In genomic region chr5:10673407-10673806, GRCh38 we compare ENCODE assay signal across 17 cellular contexts.
A peak's percentile ranks its signal among the peaks of the same experiment; 100 is the strongest.
DNase-seq lines count a peak whose midpoint lies in the region; ATAC-seq, FAIRE-seq and TF ChIP-seq lines count a peak whose summit lies in the region.
"Had no signal": no experiment of that assay in that cellular context is flagged by ENCODE, and none has a peak within 500 bp of the region (broad histone marks: within the 10 kb centered on the region; RNA-seq: fewer than 3 reads in every experiment).

No MANE protein-coding gene starts in this region.

- POLR2A ChIA-PET in HepG2 (lab: Yijun Ruan, JAX) = no interaction called here
- POLR2A ChIA-PET in H1 (lab: Charles Lee; ENCODE audit: partially characterized antibody) = interaction anchor here (1.5 kb wide), 1 partner anchor 10 kb away, joined by 3 read pairs; no protein-coding TSS in a partner anchor

- no peak overlapping the region for H3K9ac ChIP-seq in HepG2 (ENCODE audit: insufficient read depth, low read depth, low read length)
- H3K9ac ChIP-seq in H1 (replicated peaks in 1 of 4; ENCODE audit: extremely low read depth in 1 of 4, low read depth in 3 of 4, low read length in 3 of 4) = no peak overlapping the region
- no peak overlapping the region for H3K9ac ChIP-seq in neural progenitor cell
- H3K9ac ChIP-seq: BLaER1 had no signal

- DNase-seq in HepG2 (ENCODE audit: low spot score) (no peak), right lobe of liver (no peak), H1 (ENCODE audit: low read depth in 1 of 2, low spot score in 2 of 2) (no peak), neural progenitor cell (ENCODE audit: low spot score) (no peak), NCI-H345 treated with DMSO at 0.1 percent for 48 hours (lab: John Stamatoyannopoulos, UW; ENCODE audit: unreplicated experiment) (no peak), dedifferentiated amniotic fluid mesenchymal stem cell (ENCODE audit: extremely low spot score) (no peak)
- DNase-seq in activated CD4-positive, alpha-beta T cell treated with anti-CD3 and anti-CD28 coated beads, Interleukin-2, amount 10 ng/mL, durations not matched to agents 24 days and 14 days = no peak
- DNase-seq: 8988T; AML-193; CD4-positive, CD25-positive, alpha-beta regulatory T cell; DMS53; GOT3; HCEC 1CT; HFFc6 had no signal

- H2AFZ ChIP-seq in HepG2 (ENCODE audit: low read length) (no peak overlapping the region), H1 (ENCODE audit: low read length) (no peak overlapping the region), neural progenitor cell (replicated peaks) (no peak overlapping the region)

- no peak overlapping the region for H3K14ac ChIP-seq in H1 (ENCODE audit: insufficient read length)

- CTCF ChIA-PET in HepG2 (lab: Yijun Ruan, JAX; ENCODE audit: low intra/inter-chr PET ratio, low total read pairs) = no interaction called here
- CTCF ChIA-PET in H1 (lab: Charles Lee; ENCODE audit: partially characterized antibody) = interaction anchor here (0.7 to 3.6 kb wide), 5 partner anchors 11 to 46 kb away, joined by 3 to 22 read pairs (median 7); no protein-coding TSS in a partner anchor

- H3K23me2 ChIP-seq in H1 (ENCODE audit: low read depth, low read length) = peaks cover 6% of the 10 kb centered on the region; the same call in 1 of the 2 replicates

- no peak overlapping the region for H3K4me3 Mint-ChIP-seq in neural progenitor cell
- no peak overlapping the region for H3K4me3 Mint-ChIP-seq in stimulated activated memory B cell treated with anti-CD40 and anti-IgM and Interleukin-4, amounts not matched to agents 10 μg/mL and 1 μg/mL and 100 μg/mL, for 72 hours
- no peak overlapping the region for H3K4me3 Mint-ChIP-seq in activated CD4-positive, alpha-beta T cell treated with anti-CD3 and anti-CD28 coated beads, Interleukin-2, amount 10 ng/mL, durations not matched to agents 24 days and 14 days
- H3K4me3 Mint-ChIP-seq: CD4-positive, CD25-positive, alpha-beta regulatory T cell; HFFc6 had no signal

- no TSS peak for BruUV-seq in HepG2 (replicated peaks; lab: Mats Ljungman, UMichigan)

- FAIRE-seq in HepG2 (lab: Jason Lieb, UNC) = no peak
- no peak for FAIRE-seq in H1 (lab: Jason Lieb, UNC)
- FAIRE-seq: GM18507 had no signal

- no peak overlapping the region for H3K4ac ChIP-seq in H1 (replicated peaks; ENCODE audit: insufficient read length, low read depth, low read length)

- H3K18ac ChIP-seq in H1 (ENCODE audit: extremely low read depth, low read length) = no peak overlapping the region

- H3K79me2 ChIP-seq in HepG2 (ENCODE audit: insufficient read depth, low read length) (no peaks in the 10 kb centered on the region), H1 (ENCODE audit: control insufficient read depth in 1 of 2, insufficient read depth in 2 of 2, low read length in 2 of 2) (no peaks in the 10 kb centered on the region), neural progenitor cell (ENCODE audit: low read depth) (no peaks in the 10 kb centered on the region)

- H3K23ac ChIP-seq in H1 (ENCODE audit: insufficient read length) = no peak overlapping the region

- TF ChIP-seq RAD21 in HepG2 (CRISPR knock-in tag; IDR thresholded peaks at IDR 0.05) (no peak), H1 (IDR thresholded peaks at IDR 0.05 in 1 of 2, conservative IDR thresholded peaks at IDR 0.05 in 1 of 2; ENCODE audit: low read depth in 2 of 2, low read length in 2 of 2) (no peak)

- no peak overlapping the region for H4K5ac ChIP-seq in H1 (ENCODE audit: insufficient read length, low read depth, low read length)

- H3K4me3 ChIP-seq in HepG2 (replicated peaks in 1 of 3; ENCODE audit: insufficient read depth in 1 of 3, low read depth in 2 of 3, low read length in 3 of 3) (no peak overlapping the region), right lobe of liver (no peak overlapping the region), H1 (ENCODE audit: extremely low read depth in 1 of 4, insufficient read depth in 2 of 4, low read depth in 3 of 4, low read length in 4 of 4) (no peak overlapping the region), neural progenitor cell (no peak overlapping the region)
- H3K4me3 ChIP-seq: BLaER1 had no signal

- H4K20me1 ChIP-seq in HepG2 (ENCODE audit: insufficient read depth, low read length) (no peaks in the 10 kb centered on the region), H1 (replicated peaks in 1 of 2; ENCODE audit: control insufficient read depth in 1 of 2, insufficient read depth in 2 of 2, low read length in 2 of 2) (peaks cover 0 to 5% of the 10 kb centered on the region in 2 experiments), neural progenitor cell (ENCODE audit: low read depth) (no peaks in the 10 kb centered on the region)
- H4K20me1 ChIP-seq: BLaER1 had no signal

- no peak overlapping the region for H3K56ac ChIP-seq in H1 (replicated peaks; ENCODE audit: insufficient read length, low read depth, low read length)

- in situ Hi-C loops in HepG2 (cut with HindIII; ENCODE audit: extremely low pct_ligation_motif_present, low pct_unique_long_range_greater_than_20kb) = no loop called here

- no peak for TF ChIP-seq EP300 in HepG2 (IDR thresholded peaks at IDR 0.05; ENCODE audit: low read depth in 2 of 2, low read length in 2 of 2)
- no peak for TF ChIP-seq EP300 in HepG2 (CRISPR knock-in tag; IDR thresholded peaks at IDR 0.05; ENCODE audit: borderline replicate concordance)
- no peak for TF ChIP-seq EP300 in H1 (IDR thresholded peaks at IDR 0.05; ENCODE audit: borderline replicate concordance in 1 of 2, low read depth in 2 of 2, low read length in 2 of 2)

- no peak overlapping the region for H2BK20ac ChIP-seq in H1 (ENCODE audit: low read length)

- H2BK120ac ChIP-seq in H1 (replicated peaks; ENCODE audit: low read depth, low read length) = no peak overlapping the region

- H4K8ac ChIP-seq in H1 (ENCODE audit: extremely low read depth, insufficient read depth, low read length) = no peak overlapping the region

- TF ChIP-seq POLR2A in HepG2 (IDR thresholded peaks at IDR 0.05; ENCODE audit: insufficient read depth in 1 of 2, low read depth in 2 of 2, low read length in 2 of 2) (no peak), right lobe of liver (IDR thresholded peaks at IDR 0.05) (no peak), H1 (IDR thresholded peaks at IDR 0.05; ENCODE audit: control extremely low read depth in 1 of 2, low read depth in 2 of 2, low read length in 2 of 2) (no peak)

- H2BK15ac ChIP-seq in H1 (ENCODE audit: low read length) = 0 out of 2 replicates have a peak overlapping the region, but pooled peaks have one; percentile 40

- H3K27me3 ChIP-seq in HepG2 (ENCODE audit: control insufficient read depth in 1 of 2, insufficient read depth in 2 of 2, low read length in 2 of 2) = no peaks in the 10 kb centered on the region
- no peaks in the 10 kb centered on the region for H3K27me3 ChIP-seq in right lobe of liver
- H3K27me3 ChIP-seq in H1 (replicated peaks in 1 of 4; ENCODE audit: control insufficient read depth in 3 of 4, extremely low read depth in 1 of 4, insufficient read depth in 3 of 4, low read length in 3 of 4) = no peaks in the 10 kb centered on the region
- no peaks in the 10 kb centered on the region for H3K27me3 ChIP-seq in neural progenitor cell
- H3K27me3 ChIP-seq: BLaER1 had no signal

- peaks cover 2 to 3% of the 10 kb centered on the region in 2 experiments; a peak in 3 of 5 replicates for H3K36me3 ChIP-seq in HepG2 (replicated peaks in 1 of 2; ENCODE audit: control insufficient read depth in 1 of 2, insufficient read depth in 2 of 2, low read length in 2 of 2)
- peaks cover 0 to under 1% (median 0%) of the 10 kb centered on the region in 4 donors for H3K36me3 ChIP-seq in right lobe of liver
- 0 out of 8 replicates have a peak, but pooled peaks cover 0 to 4% (median 0%) of the 10 kb centered on the region in 4 experiments for H3K36me3 ChIP-seq in H1 (ENCODE audit: control insufficient read depth in 2 of 4, insufficient read depth in 4 of 4, low read length in 3 of 4)
- no peaks in the 10 kb centered on the region for H3K36me3 ChIP-seq in neural progenitor cell

- peak; percentile 12 for ATAC-seq in HepG2
- no peak for ATAC-seq in right lobe of liver
- ATAC-seq in stimulated activated memory B cell treated with anti-CD40 and anti-IgM and Interleukin-4, amounts not matched to agents 10 μg/mL and 1 μg/mL and 100 μg/mL, for 72 hours = no peak

- H3K27me3 Mint-ChIP-seq in neural progenitor cell (ENCODE audit: insufficient read depth, low read depth) = peaks cover 2% of the 10 kb centered on the region
- H3K27me3 Mint-ChIP-seq in stimulated activated memory B cell treated with anti-CD40 and anti-IgM and Interleukin-4, amounts not matched to agents 10 μg/mL and 1 μg/mL and 100 μg/mL, for 72 hours = no peaks in the 10 kb centered on the region
- H3K27me3 Mint-ChIP-seq in activated CD4-positive, alpha-beta T cell treated with anti-CD3 and anti-CD28 coated beads, Interleukin-2, amount 10 ng/mL, durations not matched to agents 24 days and 14 days = no peaks in the 10 kb centered on the region
- H3K27me3 Mint-ChIP-seq: CD4-positive, CD25-positive, alpha-beta regulatory T cell had no signal

- H3K9me3 ChIP-seq in HepG2 (ENCODE audit: low read length) (no peaks in the 10 kb centered on the region), right lobe of liver (no peaks in the 10 kb centered on the region), H1 (ENCODE audit: insufficient read depth in 2 of 2, low read depth in 1 of 2, low read length in 1 of 2) (no peaks in the 10 kb centered on the region), neural progenitor cell (ENCODE audit: low read depth) (no peaks in the 10 kb centered on the region)
- H3K9me3 ChIP-seq: BLaER1 had no signal

- no peak overlapping the region for H2AK5ac ChIP-seq in H1 (ENCODE audit: low read depth, low read length)

- no peak for TF ChIP-seq CTCF in HepG2 (CRISPR knock-in tag; IDR thresholded peaks at IDR 0.05)
- no peak for TF ChIP-seq CTCF in right lobe of liver (IDR thresholded peaks at IDR 0.05)
- TF ChIP-seq CTCF in H1 (IDR thresholded peaks at IDR 0.05; ENCODE audit: control extremely low read depth in 1 of 3, insufficient read depth in 1 of 3, low read depth in 1 of 3, low read length in 3 of 3) = no peak
- TF ChIP-seq CTCF in neural progenitor cell (IDR thresholded peaks at IDR 0.05) = no peak

- H3K4me2 ChIP-seq in HepG2 (ENCODE audit: low read depth, low read length) (no peak overlapping the region), H1 (ENCODE audit: insufficient read depth in 1 of 2, low read depth in 2 of 2, low read length in 2 of 2) (no peak overlapping the region), neural progenitor cell (no peak overlapping the region)
- H3K4me2 ChIP-seq: BLaER1 had no signal

- H3K4me1 ChIP-seq in HepG2 (ENCODE audit: insufficient read depth, low read length) = peaks cover 14% of the 10 kb centered on the region
- H3K4me1 ChIP-seq in right lobe of liver = peaks cover 0 to 9% (median 4%) of the 10 kb centered on the region in 4 donors
- no peaks in the 10 kb centered on the region for H3K4me1 ChIP-seq in H1 (replicated peaks in 1 of 4; ENCODE audit: control insufficient read depth in 3 of 4, insufficient read depth in 4 of 4, low read length in 3 of 4)
- H3K4me1 ChIP-seq in neural progenitor cell = no peaks in the 10 kb centered on the region
- H3K4me1 ChIP-seq: BLaER1 had no signal

- H3F3A ChIP-seq in neural progenitor cell (ENCODE audit: low read depth) = no peaks in the 10 kb centered on the region

- peaks cover 19% of the 10 kb centered on the region for H3K36me3 Mint-ChIP-seq in neural progenitor cell
- peaks cover 18% of the 10 kb centered on the region for H3K36me3 Mint-ChIP-seq in stimulated activated memory B cell treated with anti-CD40 and anti-IgM and Interleukin-4, amounts not matched to agents 10 μg/mL and 1 μg/mL and 100 μg/mL, for 72 hours
- H3K36me3 Mint-ChIP-seq in activated CD4-positive, alpha-beta T cell treated with anti-CD3 and anti-CD28 coated beads, Interleukin-2, amount 10 ng/mL, durations not matched to agents 24 days and 14 days (ENCODE audit: low read depth) = peaks cover 14% of the 10 kb centered on the region

- intact Hi-C loops in HepG2 (cut with micrococcal nuclease; ENCODE audit: unreplicated experiment) (no loop called here), right lobe of liver (cut with DNase I) (no loop called here)
- intact Hi-C loops in activated CD4-positive, alpha-beta T cell treated with anti-CD3 and anti-CD28 coated beads, Interleukin-2, amount 10 ng/mL, durations not matched to agents 24 days and 14 days (cut with micrococcal nuclease) = no loop called here

- H2BK5ac ChIP-seq in H1 (ENCODE audit: low read depth, low read length) = no peak overlapping the region

- no peak overlapping the region for H2BK12ac ChIP-seq in H1 (ENCODE audit: low read depth, low read length)

- peak overlapping the region; percentile 31 for H4K91ac ChIP-seq in H1 (replicated peaks; ENCODE audit: insufficient read length, low read length)

- WGBS in HepG2 (ENCODE audit: low lambda C conversion rate) = 60% methylated on average over 7 of the region's 9 CpGs
- 75% methylated on average over 5 of the region's 9 CpGs for WGBS in right lobe of liver (ENCODE audit: insufficient coverage, low coverage, low lambda C conversion rate, missing lambda C conversion rate)
- WGBS in H1 (ENCODE audit: extremely low coverage in 1 of 2, insufficient coverage in 1 of 2, insufficient read length in 1 of 2, insufficient replicate concordance in 2 of 2, low coverage in 1 of 2, low lambda C conversion rate in 2 of 2, missing lambda C conversion rate in 1 of 2), 2 experiments = 85% methylated on average over 9 of the region's 9 CpGs; no CpG with 5 or more reads in 1 of the 2 experiments

- H3K27ac ChIP-seq in HepG2 (ENCODE audit: extremely low read length, insufficient read depth, low read length) (no peak overlapping the region), right lobe of liver (no peak overlapping the region), H1 (ENCODE audit: low read depth, low read length) (no peak overlapping the region), neural progenitor cell (no peak overlapping the region)
- H3K27ac ChIP-seq: BLaER1 had no signal

- peaks cover 2% of the 10 kb centered on the region for H3K9me3 Mint-ChIP-seq in neural progenitor cell
- no peaks in the 10 kb centered on the region for H3K9me3 Mint-ChIP-seq in stimulated activated memory B cell treated with anti-CD40 and anti-IgM and Interleukin-4, amounts not matched to agents 10 μg/mL and 1 μg/mL and 100 μg/mL, for 72 hours
- H3K9me3 Mint-ChIP-seq in activated CD4-positive, alpha-beta T cell treated with anti-CD3 and anti-CD28 coated beads, Interleukin-2, amount 10 ng/mL, durations not matched to agents 24 days and 14 days = peaks cover 8% of the 10 kb centered on the region

- H3K79me1 ChIP-seq in H1 (ENCODE audit: low read depth, low read length) = no peaks in the 10 kb centered on the region; the same call in 1 of the 2 replicates

- H3K27ac Mint-ChIP-seq in neural progenitor cell = peak overlapping the region; percentile 55
- peak overlapping the region; percentile 9 for H3K27ac Mint-ChIP-seq in stimulated activated memory B cell treated with anti-CD40 and anti-IgM and Interleukin-4, amounts not matched to agents 10 μg/mL and 1 μg/mL and 100 μg/mL, for 72 hours
- H3K27ac Mint-ChIP-seq in activated CD4-positive, alpha-beta T cell treated with anti-CD3 and anti-CD28 coated beads, Interleukin-2, amount 10 ng/mL, durations not matched to agents 24 days and 14 days = no peak overlapping the region
- H3K27ac Mint-ChIP-seq: CD4-positive, CD25-positive, alpha-beta regulatory T cell; HFFc6 had no signal

- H3K4me1 Mint-ChIP-seq in neural progenitor cell = no peaks in the 10 kb centered on the region
- no peaks in the 10 kb centered on the region for H3K4me1 Mint-ChIP-seq in stimulated activated memory B cell treated with anti-CD40 and anti-IgM and Interleukin-4, amounts not matched to agents 10 μg/mL and 1 μg/mL and 100 μg/mL, for 72 hours
- no peaks in the 10 kb centered on the region for H3K4me1 Mint-ChIP-seq in activated CD4-positive, alpha-beta T cell treated with anti-CD3 and anti-CD28 coated beads, Interleukin-2, amount 10 ng/mL, durations not matched to agents 24 days and 14 days
